9 cellular contexts compared by ENCODE assay signal in genomic region chr17:4215882-4216411, GRCh38. TPM values are rescaled to one million over a fixed set of nuclear protein-coding genes. Genes with fewer than 3 reads are reported as not detected.
DNase-seq lines count a peak whose midpoint lies in the region; ATAC-seq lines count a peak whose summit lies in the region.
"Had no signal": no experiment of that assay in that cellular context is flagged by ENCODE, and none has a peak within 500 bp of the region (broad histone marks: within the 10 kb centered on the region; RNA-seq: fewer than 3 reads in every experiment).

No MANE protein-coding gene starts in this region.

- no peak overlapping the region for H3K4me3 Mint-ChIP-seq in activated CD8-positive, alpha-beta memory T cell treated with anti-CD3 and anti-CD28 coated beads, Interleukin-2, amount 10 ng/mL, durations not matched to agents 7 days and 5 days
- H3K4me3 Mint-ChIP-seq in effector memory CD8-positive, alpha-beta T cell = no peak overlapping the region
- H3K4me3 Mint-ChIP-seq in stimulated activated memory B cell treated with anti-CD40 and anti-IgM and Interleukin-4, amounts not matched to agents 10 μg/mL and 1 μg/mL and 100 μg/mL, for 72 hours = no peak overlapping the region

- ATAC-seq in activated CD8-positive, alpha-beta memory T cell treated with anti-CD3 and anti-CD28 coated beads, Interleukin-2, amount 10 ng/mL, durations not matched to agents 7 days and 5 days = no peak
- no peak for ATAC-seq in effector memory CD8-positive, alpha-beta T cell (replicated peaks)
- peak; percentile 72 for ATAC-seq in stimulated activated memory B cell treated with anti-CD40 and anti-IgM and Interleukin-4, amounts not matched to agents 10 μg/mL and 1 μg/mL and 100 μg/mL, for 72 hours

- DNase-seq in activated CD8-positive, alpha-beta memory T cell treated with anti-CD3 and anti-CD28 coated beads, Interleukin-2, amount 10 ng/mL, durations not matched to agents 7 days and 5 days = no peak
- DNase-seq in activated CD8-positive, alpha-beta memory T cell treated with anti-CD3 and anti-CD28 coated beads, Interleukin-2, amount 50 U/mL, for 48 hours = no peak
- DNase-seq in NCI-H2171 (lab: John Stamatoyannopoulos, UW) (peak; percentile 95), AG08395 (ENCODE audit: low spot score) (no peak), C1 segment of cervical spinal cord (lab: John Stamatoyannopoulos, UW) (no peak), SW 1271 (lab: John Stamatoyannopoulos, UW) (no peak)
- no peak for DNase-seq in effector memory CD8-positive, alpha-beta T cell

- peaks cover 20% of the 10 kb centered on the region for H3K36me3 Mint-ChIP-seq in activated CD8-positive, alpha-beta memory T cell treated with anti-CD3 and anti-CD28 coated beads, Interleukin-2, amount 10 ng/mL, durations not matched to agents 7 days and 5 days
- peaks cover 20% of the 10 kb centered on the region for H3K36me3 Mint-ChIP-seq in effector memory CD8-positive, alpha-beta T cell (ENCODE audit: insufficient read depth)
- peaks cover 20% of the 10 kb centered on the region for H3K36me3 Mint-ChIP-seq in stimulated activated memory B cell treated with anti-CD40 and anti-IgM and Interleukin-4, amounts not matched to agents 10 μg/mL and 1 μg/mL and 100 μg/mL, for 72 hours

- peaks cover 17% of the 10 kb centered on the region for H3K4me1 Mint-ChIP-seq in activated CD8-positive, alpha-beta memory T cell treated with anti-CD3 and anti-CD28 coated beads, Interleukin-2, amount 10 ng/mL, durations not matched to agents 7 days and 5 days
- peaks cover 9 to 14% of the 10 kb centered on the region in 2 donors for H3K4me1 Mint-ChIP-seq in effector memory CD8-positive, alpha-beta T cell (ENCODE audit: low read depth in 2 of 2)
- H3K4me1 Mint-ChIP-seq in stimulated activated memory B cell treated with anti-CD40 and anti-IgM and Interleukin-4, amounts not matched to agents 10 μg/mL and 1 μg/mL and 100 μg/mL, for 72 hours = peaks cover 23% of the 10 kb centered on the region

- CTCF ChIA-PET in activated CD8-positive, alpha-beta memory T cell treated with anti-CD3 and anti-CD28 coated beads, Interleukin-2, amount 10 ng/mL, durations not matched to agents 7 days and 5 days (lab: Charles Lee) = interaction anchor here (0.6 to 4.9 kb wide), 28 partner anchors 8 to 300 kb away, joined by 3 to 57 read pairs (median 4); partner anchors contain the start of genes ANKFY1, SPNS3 and UBE2G1

- no peaks in the 10 kb centered on the region for H3K9me3 Mint-ChIP-seq in activated CD8-positive, alpha-beta memory T cell treated with anti-CD3 and anti-CD28 coated beads, Interleukin-2, amount 10 ng/mL, durations not matched to agents 7 days and 5 days (ENCODE audit: low read depth)
- no peaks in the 10 kb centered on the region for H3K9me3 Mint-ChIP-seq in effector memory CD8-positive, alpha-beta T cell
- no peaks in the 10 kb centered on the region for H3K9me3 Mint-ChIP-seq in stimulated activated memory B cell treated with anti-CD40 and anti-IgM and Interleukin-4, amounts not matched to agents 10 μg/mL and 1 μg/mL and 100 μg/mL, for 72 hours

- no peaks in the 10 kb centered on the region for H3K27me3 Mint-ChIP-seq in activated CD8-positive, alpha-beta memory T cell treated with anti-CD3 and anti-CD28 coated beads, Interleukin-2, amount 10 ng/mL, durations not matched to agents 7 days and 5 days
- H3K27me3 Mint-ChIP-seq in effector memory CD8-positive, alpha-beta T cell = no peaks in the 10 kb centered on the region
- H3K27me3 Mint-ChIP-seq in stimulated activated memory B cell treated with anti-CD40 and anti-IgM and Interleukin-4, amounts not matched to agents 10 μg/mL and 1 μg/mL and 100 μg/mL, for 72 hours = no peaks in the 10 kb centered on the region
- H3K27me3 Mint-ChIP-seq: activated naive CD8-positive, alpha-beta T cell had no signal

- peak overlapping the region; percentile 81 for H3K27ac Mint-ChIP-seq in activated CD8-positive, alpha-beta memory T cell treated with anti-CD3 and anti-CD28 coated beads, Interleukin-2, amount 10 ng/mL, durations not matched to agents 7 days and 5 days
- H3K27ac Mint-ChIP-seq in effector memory CD8-positive, alpha-beta T cell = peak overlapping the region; percentile 39 to 66
- H3K27ac Mint-ChIP-seq in stimulated activated memory B cell treated with anti-CD40 and anti-IgM and Interleukin-4, amounts not matched to agents 10 μg/mL and 1 μg/mL and 100 μg/mL, for 72 hours = no peak overlapping the region
- H3K27ac Mint-ChIP-seq: activated naive CD8-positive, alpha-beta T cell had no signal

RNA-seq across cellular contexts. Expression of gene ANKFY1, which starts 47.8 kb away (rescaled TPM):
- total RNA-seq in activated CD8-positive, alpha-beta memory T cell treated with anti-CD3 and anti-CD28 coated beads, Interleukin-2, amount 10 ng/mL, durations not matched to agents 7 days and 5 days = 100 to 1,000 TPM in 1 of 2 experiments, 10 to 100 TPM in 1; 63.8 to 103 TPM
